10 cellular contexts compared by ENCODE assay signal in genomic region chr6:53673138-53673801, GRCh38. TPM values are rescaled to one million over a fixed set of nuclear protein-coding genes. Genes with fewer than 3 reads are reported as not detected.
DNase-seq lines count a peak whose midpoint lies in the region; ATAC-seq, FAIRE-seq and TF ChIP-seq lines count a peak whose summit lies in the region.
"Had no signal": no experiment of that assay in that cellular context is flagged by ENCODE, and none has a peak within 500 bp of the region (broad histone marks: within the 10 kb centered on the region; RNA-seq: fewer than 3 reads in every experiment).

No MANE protein-coding gene starts in this region.

- H3K27me3 ChIP-seq in adipocyte (replicated peaks; ENCODE audit: control insufficient read depth, insufficient read depth, low read length) (no peaks in the 10 kb centered on the region), hepatocyte (no peaks in the 10 kb centered on the region), vagina (no peaks in the 10 kb centered on the region), colonic mucosa (no peaks in the 10 kb centered on the region)

- DNase-seq in AG04449 (ENCODE audit: low read depth, low spot score) (peak; percentile 16), HTR-8/SVneo (ENCODE audit: insufficient read length, low spot score) (peak; percentile 70), adipocyte (ENCODE audit: low read depth) (peak; percentile 56), hepatocyte (ENCODE audit: low spot score) (peak; percentile 24), vagina (ENCODE audit: extremely low spot score in 2 of 2) (no peak), colonic mucosa (no peak), AML-193 (lab: John Stamatoyannopoulos, UW) (no peak)
- DNase-seq: activated naive CD4-positive, alpha-beta T cell treated with Interleukin-2 at 50 U/mL for 16 hours; stimulated activated CD4-positive, alpha-beta T cell treated with anti-CD3 and anti-CD28 coated beads, Interleukin-1b, Interleukin-23, amount 100 ng/mL, for 48 hours had no signal

- peak overlapping the region; percentile 58 for H3K9ac ChIP-seq in adipocyte (ENCODE audit: low read length)
- H3K9ac ChIP-seq in colonic mucosa (ENCODE audit: low read depth in 2 of 2, low read length in 2 of 2): no peak overlapping the region

- no peak for TF ChIP-seq CTCF in AG04449 (IDR thresholded peaks at IDR 0.05; ENCODE audit: insufficient read depth, low read length, missing control alignments)
- no peak for TF ChIP-seq CTCF in hepatocyte (IDR thresholded peaks at IDR 0.05; ENCODE audit: poor library complexity)
- no peak for TF ChIP-seq CTCF in vagina (IDR thresholded peaks at IDR 0.05)
- no peak for TF ChIP-seq CTCF in colonic mucosa (IDR thresholded peaks at IDR 0.05)

- POLR2A ChIA-PET in AG04449 (lab: Yijun Ruan, JAX): no interaction called here

- CTCF ChIA-PET in AG04449 (lab: Yijun Ruan, JAX): interaction anchor here (1.2 to 1.9 kb wide), 5 partner anchors 46 to 502 kb away, joined by 5 to 9 read pairs (median 5); no protein-coding TSS in a partner anchor

- no peak overlapping the region for H2AFZ ChIP-seq in hepatocyte

- peaks cover 18% of the 10 kb centered on the region for H3K4me1 ChIP-seq in adipocyte (ENCODE audit: control insufficient read depth, insufficient read depth, low read length)
- peaks cover 5% of the 10 kb centered on the region for H3K4me1 ChIP-seq in hepatocyte (ENCODE audit: insufficient read depth)
- no peaks in the 10 kb centered on the region for H3K4me1 ChIP-seq in vagina
- no peaks in the 10 kb centered on the region for H3K4me1 ChIP-seq in colonic mucosa

- H3K27ac ChIP-seq in hepatocyte (no peak overlapping the region), vagina (no peak overlapping the region), colonic mucosa (no peak overlapping the region)

- 52% methylated on average over 2 of the region's 2 CpGs for WGBS in hepatocyte (ENCODE audit: low lambda C conversion rate, missing lambda C conversion rate)

- H3K9me2 ChIP-seq in hepatocyte (replicated peaks; ENCODE audit: insufficient read depth): no peaks in the 10 kb centered on the region

- intact Hi-C loops in vagina (cut with DNase I): no loop called here
- intact Hi-C loops in colonic mucosa (cut with DNase I): loop anchor here (10.0 kb wide), 1 partner anchor 498 kb away; no protein-coding TSS in a partner anchor

- H3K4me3 ChIP-seq in AG04449 (ENCODE audit: low read depth, low read length) (no peak overlapping the region), adipocyte (ENCODE audit: low read length) (peak overlapping the region; percentile 1), hepatocyte (no peak overlapping the region), vagina (no peak overlapping the region), colonic mucosa (no peak overlapping the region)

- no peaks in the 10 kb centered on the region for H3K79me2 ChIP-seq in hepatocyte

- no peak for ATAC-seq in GM21423 (IDR thresholded peaks at IDR 0.05; ENCODE audit: unreplicated experiment)

- no peak for TF ChIP-seq POLR2A in vagina (IDR thresholded peaks at IDR 0.05)

- H3K9me3 ChIP-seq in adipocyte (ENCODE audit: control insufficient read depth, low read length) (no peaks in the 10 kb centered on the region), hepatocyte (ENCODE audit: low read depth) (no peaks in the 10 kb centered on the region), vagina (no peaks in the 10 kb centered on the region), colonic mucosa (no peaks in the 10 kb centered on the region)

- FAIRE-seq in HTR-8/SVneo (lab: Jason Lieb, UNC): peak; percentile 97

- no peak overlapping the region for H3K4me2 ChIP-seq in hepatocyte

- no peaks in the 10 kb centered on the region for H3K36me3 ChIP-seq in adipocyte (ENCODE audit: control insufficient read depth, insufficient read depth, low read length, severe bottlenecking)
- no peaks in the 10 kb centered on the region for H3K36me3 ChIP-seq in hepatocyte (replicated peaks; ENCODE audit: insufficient read depth, low read depth)
- H3K36me3 ChIP-seq in vagina: no peaks in the 10 kb centered on the region
- H3K36me3 ChIP-seq in colonic mucosa: no peaks in the 10 kb centered on the region

- no peaks in the 10 kb centered on the region for H4K20me1 ChIP-seq in hepatocyte (ENCODE audit: insufficient read depth, poor library complexity, severe bottlenecking)

RNA-seq across cellular contexts. Expression of gene KLHL31, which starts 7.7 kb away (rescaled TPM):
- 1.6 and 3.5 TPM in 2 replicates for total RNA-seq in hepatocyte
- polyA plus RNA-seq in hepatocyte: 0.46 and 1.4 TPM in 2 replicates
- 0.74 TPM for total RNA-seq in vagina
- under 1 TPM; 0.27 to 0.30 TPM for total RNA-seq in colonic mucosa

Comparison
In these comparisons a context has a peak if more than half of its experiments do, and no peak if none do; other contexts are left out.
1. DNase-seq: peak in AG04449 (single experiment), HTR-8/SVneo (single experiment), adipocyte (single experiment) and hepatocyte (single experiment); none in vagina (0 of 2), colonic mucosa (single experiment) and AML-193 (0 of 2).